Comparison of ENCODE assay signal across 8 cellular contexts in the genomic region with DNA sequence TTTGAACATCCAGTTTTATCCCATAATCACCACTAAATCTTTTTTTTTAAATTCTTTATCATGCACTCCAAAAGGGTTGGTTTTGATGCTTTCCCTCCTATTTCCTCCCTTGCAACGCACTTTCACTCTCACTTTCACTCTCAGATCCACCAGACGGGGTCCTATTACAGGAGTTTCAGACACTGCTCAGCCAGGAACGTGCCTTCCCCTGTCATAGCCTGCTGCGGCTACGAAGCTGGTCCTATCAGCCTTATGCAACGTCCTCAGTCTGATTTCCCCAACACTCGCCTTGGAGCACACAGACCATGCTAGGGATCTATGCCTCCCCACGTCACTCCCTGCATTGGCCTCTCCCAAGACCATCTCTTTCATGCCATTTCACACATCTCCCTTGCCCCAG. TPM values are rescaled to one million over a fixed set of nuclear protein-coding genes. Genes with fewer than 3 reads are reported as not detected.
DNase-seq lines count a peak whose midpoint lies in the region; ATAC-seq and TF ChIP-seq lines count a peak whose summit lies in the region.

No MANE protein-coding gene starts in this region.

- intact Hi-C loops in CD4-positive, alpha-beta T cell (cut with DNase I, micrococcal nuclease): no loop called here
- intact Hi-C loops in activated CD4-positive, alpha-beta memory T cell treated with anti-CD3 and anti-CD28 coated beads for 36 hours (cut with micrococcal nuclease): loop anchor here (1.0 to 2.0 kb wide), 3 partner anchors 23 to 1771 kb away; no protein-coding TSS in a partner anchor
- intact Hi-C loops in left ventricle myocardium inferior (cut with micrococcal nuclease): no loop called here

- CTCF ChIA-PET in CD4-positive, alpha-beta T cell (lab: Charles Lee): no interaction called here
- CTCF ChIA-PET in activated CD4-positive, alpha-beta memory T cell treated with anti-CD3 and anti-CD28 coated beads for 36 hours (lab: Charles Lee): no interaction called here

- H3K9me3 ChIP-seq in CD4-positive, alpha-beta T cell (ENCODE audit: control insufficient read depth, low read length): peaks cover 24% of the 10 kb centered on the region
- H3K9me3 ChIP-seq in left ventricle myocardium inferior (replicated peaks): peaks cover 37% of the 10 kb centered on the region
- H3K9me3 ChIP-seq in smooth muscle cell (replicated peaks; ENCODE audit: low read depth): no peaks in the 10 kb centered on the region

- H3K9ac ChIP-seq in smooth muscle cell (ENCODE audit: low read depth): no peak overlapping the region

- H3K36me3 ChIP-seq in left ventricle myocardium inferior (no peaks in the 10 kb centered on the region), smooth muscle cell (ENCODE audit: low read depth) (no peaks in the 10 kb centered on the region)

- no peak overlapping the region for H2AFZ ChIP-seq in smooth muscle cell (ENCODE audit: low read depth)

- H3K4me1 ChIP-seq in left ventricle myocardium inferior (peaks cover 25% of the 10 kb centered on the region), smooth muscle cell (ENCODE audit: low read depth) (no peaks in the 10 kb centered on the region)

- H3K4me3 ChIP-seq in left ventricle myocardium inferior (peak overlapping the region; percentile 74), smooth muscle cell (peak overlapping the region; percentile 49)

- H3F3A ChIP-seq in smooth muscle cell (ENCODE audit: low read depth): no peaks in the 10 kb centered on the region

- peaks cover 26% of the 10 kb centered on the region for H3K4me1 Mint-ChIP-seq in CD4-positive, alpha-beta T cell (ENCODE audit: low read depth)
- H3K4me1 Mint-ChIP-seq in activated CD4-positive, alpha-beta memory T cell treated with anti-CD3 and anti-CD28 coated beads for 36 hours (ENCODE audit: low read depth): peaks cover 19% of the 10 kb centered on the region

- no peaks in the 10 kb centered on the region for H4K20me1 ChIP-seq in smooth muscle cell (ENCODE audit: low read depth)

- H3K4me3 Mint-ChIP-seq in CD4-positive, alpha-beta T cell: peak overlapping the region; percentile 87
- peak overlapping the region; percentile 85 for H3K4me3 Mint-ChIP-seq in activated CD4-positive, alpha-beta memory T cell treated with anti-CD3 and anti-CD28 coated beads for 36 hours

- peak in 4 of 10 experiments; percentile 4 to 38 (median 15) for DNase-seq in CD4-positive, alpha-beta T cell
- DNase-seq in activated CD4-positive, alpha-beta memory T cell treated with anti-CD3 and anti-CD28 coated beads for 36 hours: peak; percentile 37
- DNase-seq in left ventricle myocardium inferior (no peak), smooth muscle cell (lab: John Stamatoyannopoulos, UW; ENCODE audit: unreplicated experiment) (no peak), mesenteric fat pad (ENCODE audit: low spot score) (no peak), NCI-H1694 treated with DMSO at 0.1 percent for 48 hours (lab: John Stamatoyannopoulos, UW) (no peak)

- peaks cover 12% of the 10 kb centered on the region for H3K36me3 Mint-ChIP-seq in CD4-positive, alpha-beta T cell (ENCODE audit: low read depth)
- peaks cover 8% of the 10 kb centered on the region for H3K36me3 Mint-ChIP-seq in activated CD4-positive, alpha-beta memory T cell treated with anti-CD3 and anti-CD28 coated beads for 36 hours

- 83% methylated on average over 8 of the region's 8 CpGs for WGBS in smooth muscle cell (ENCODE audit: low lambda C conversion rate)

- peak overlapping the region; percentile 84 for H3K27ac Mint-ChIP-seq in CD4-positive, alpha-beta T cell
- H3K27ac Mint-ChIP-seq in activated CD4-positive, alpha-beta memory T cell treated with anti-CD3 and anti-CD28 coated beads for 36 hours: no peak overlapping the region

- H3K4me2 ChIP-seq in smooth muscle cell: peak overlapping the region; percentile 82

- peak; percentile 76 for ATAC-seq in CD4-positive, alpha-beta T cell (ENCODE audit: poor library complexity)
- ATAC-seq in GM19455 (IDR thresholded peaks at IDR 0.05; ENCODE audit: unreplicated experiment) (peak; percentile 69), HG03469 (IDR thresholded peaks at IDR 0.05; ENCODE audit: unreplicated experiment) (peak; percentile 75)

- H3K27ac ChIP-seq in CD4-positive, alpha-beta T cell (ENCODE audit: low read depth, low read length): peak overlapping the region; percentile 34
- H3K27ac ChIP-seq in left ventricle myocardium inferior (replicated peaks) (peak overlapping the region; percentile 77), smooth muscle cell (ENCODE audit: low read depth) (no peak overlapping the region)

- POLR2A ChIA-PET in CD4-positive, alpha-beta T cell (lab: Charles Lee): interaction anchor here (1.4 to 2.8 kb wide), 3 partner anchors 23 to 380 kb away, joined by 3 to 9 read pairs (median 6); a partner anchor contains a TSS
- POLR2A ChIA-PET in activated CD4-positive, alpha-beta memory T cell treated with anti-CD3 and anti-CD28 coated beads for 36 hours (lab: Charles Lee): no interaction called here

- no peaks in the 10 kb centered on the region for H3K27me3 ChIP-seq in CD4-positive, alpha-beta T cell (ENCODE audit: control insufficient read depth, insufficient read depth, low read length)
- H3K27me3 ChIP-seq in left ventricle myocardium inferior (ENCODE audit: low read depth) (no peaks in the 10 kb centered on the region), smooth muscle cell (ENCODE audit: low read depth) (no peaks in the 10 kb centered on the region)

- H3K27me3 Mint-ChIP-seq in CD4-positive, alpha-beta T cell: no peaks in the 10 kb centered on the region
- H3K27me3 Mint-ChIP-seq in activated CD4-positive, alpha-beta memory T cell treated with anti-CD3 and anti-CD28 coated beads for 36 hours: no peaks in the 10 kb centered on the region

- no peaks in the 10 kb centered on the region for H3K79me2 ChIP-seq in smooth muscle cell (ENCODE audit: low read depth)

- peaks cover 5% of the 10 kb centered on the region for H3K9me3 Mint-ChIP-seq in CD4-positive, alpha-beta T cell
- peaks cover 20% of the 10 kb centered on the region for H3K9me3 Mint-ChIP-seq in activated CD4-positive, alpha-beta memory T cell treated with anti-CD3 and anti-CD28 coated beads for 36 hours

- TF ChIP-seq CTCF in CD4-positive, alpha-beta T cell (IDR thresholded peaks at IDR 0.05): no peak
- no peak for TF ChIP-seq CTCF in left ventricle myocardium inferior (IDR thresholded peaks at IDR 0.05; ENCODE audit: borderline replicate concordance)
- no peak for TF ChIP-seq CTCF in smooth muscle cell (IDR thresholded peaks at IDR 0.05; ENCODE audit: borderline replicate concordance, insufficient read depth, poor library complexity, severe bottlenecking)

RNA-seq across cellular contexts. Expression of a gene that starts 23.4 kb away (rescaled TPM):
- total RNA-seq in CD4-positive, alpha-beta T cell: not detected
- total RNA-seq in activated CD4-positive, alpha-beta memory T cell treated with anti-CD3 and anti-CD28 coated beads for 36 hours: not detected
- not detected for total RNA-seq in left ventricle myocardium inferior
- not detected in 2 replicates for total RNA-seq in smooth muscle cell
- polyA plus RNA-seq in smooth muscle cell: not detected in 2 replicates
- total RNA-seq in mesenteric fat pad: not detected
